Comparison of ENCODE assay signal across 13 cellular contexts in the genomic region with DNA sequence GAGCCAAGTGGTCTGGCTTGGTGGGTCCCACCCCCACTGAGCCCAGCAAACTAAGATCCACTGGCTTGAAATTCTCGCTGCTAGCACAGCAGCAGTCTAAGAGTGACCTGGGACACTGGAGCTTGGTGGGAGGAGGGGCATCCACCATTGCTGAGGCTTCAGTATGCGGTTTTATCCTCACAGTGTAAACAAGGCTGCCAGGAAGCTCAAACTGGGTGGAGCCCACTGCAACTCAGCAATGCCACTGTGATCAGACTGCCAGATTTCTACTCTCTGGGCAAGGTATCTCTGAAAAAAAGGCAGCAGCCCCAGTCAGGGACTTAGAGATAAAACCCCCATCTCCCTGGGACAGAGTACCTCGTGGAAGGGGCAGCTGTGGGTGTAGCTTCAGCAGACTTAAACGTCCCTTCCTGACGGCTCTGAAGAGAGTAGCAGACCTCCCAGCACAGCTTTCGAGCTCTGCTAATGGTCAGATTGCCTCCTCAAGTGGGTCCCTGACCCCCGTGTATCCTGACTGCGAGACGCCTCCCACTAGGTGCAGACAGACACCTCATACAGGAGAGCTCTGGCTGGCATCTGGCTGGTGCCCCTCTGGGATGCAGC. TPM values are rescaled to one million over a fixed set of nuclear protein-coding genes. Genes with fewer than 3 reads are reported as not detected.
DNase-seq lines count a peak whose midpoint lies in the region; ATAC-seq and TF ChIP-seq lines count a peak whose summit lies in the region.
"Had no signal": no experiment of that assay in that cellular context is flagged by ENCODE, and none has a peak within 500 bp of the region (broad histone marks: within the 10 kb centered on the region; RNA-seq: fewer than 3 reads in every experiment).

No MANE protein-coding gene starts in this region.

- in situ Hi-C loops in astrocyte of the spinal cord (cut with HindIII; ENCODE audit: low sequenced_read_pairs), result no loop called here

- peaks cover 0 to 23% (median 7%) of the 10 kb centered on the region in 9 donors for H3K9me3 Mint-ChIP-seq in naive thymus-derived CD8-positive, alpha-beta T cell

- DNase-seq in NCI-H2196 (lab: John Stamatoyannopoulos, UW; ENCODE audit: unreplicated experiment) (peak; percentile 22), NCI-H2196 treated with DMSO at 0.1 percent for 48 hours (lab: John Stamatoyannopoulos, UW; ENCODE audit: unreplicated experiment) (no peak), NCI-H526 treated with DMSO at 0.1 percent for 48 hours (lab: John Stamatoyannopoulos, UW) (peak; percentile 65), astrocyte of the spinal cord (ENCODE audit: low read depth, low spot score) (peak; percentile 34), NCI-H1105 treated with DMSO at 0.1 percent for 48 hours (lab: John Stamatoyannopoulos, UW) (no peak)
- peak in 2 of 10 donors; percentile 3 to 6 for DNase-seq in naive thymus-derived CD8-positive, alpha-beta T cell
- DNase-seq: effector CD8-positive, alpha-beta T cell; NCI-H1105 had no signal

- no peak overlapping the region for H3K4me3 ChIP-seq in astrocyte of the spinal cord (ENCODE audit: low read depth, low read length)

- no peak for TF ChIP-seq CTCF in astrocyte of the spinal cord (IDR thresholded peaks at IDR 0.05; ENCODE audit: low read depth, low read length)

- H3K27me3 Mint-ChIP-seq in naive thymus-derived CD8-positive, alpha-beta T cell, result peaks cover 0 to 17% (median 5%) of the 10 kb centered on the region in 5 donors

- H3K4me3 Mint-ChIP-seq in naive thymus-derived CD8-positive, alpha-beta T cell, result no peak overlapping the region
- H3K4me3 Mint-ChIP-seq: neural crest cell had no signal

- ATAC-seq in naive thymus-derived CD8-positive, alpha-beta T cell, result peak in 1 of 2 donors; percentile 35
- no peak for ATAC-seq in GM19452 (IDR thresholded peaks at IDR 0.05; ENCODE audit: unreplicated experiment)
- ATAC-seq in HG02981 (IDR thresholded peaks at IDR 0.05; ENCODE audit: unreplicated experiment), result no peak
- ATAC-seq: activated naive CD4-positive, alpha-beta T cell treated with anti-CD3 and anti-CD28 coated beads, Interleukin-2, amount 50 U/mL, for 72 hours; Panc1 had no signal

- peak overlapping the region in 6 of 10 donors; percentile 3 to 78 (median 44) for H3K27ac Mint-ChIP-seq in naive thymus-derived CD8-positive, alpha-beta T cell
- H3K27ac Mint-ChIP-seq: activated naive CD4-positive, alpha-beta T cell treated with anti-CD3 and anti-CD28 coated beads, Interleukin-2, amount 50 U/mL, for 72 hours had no signal

- no peaks in the 10 kb centered on the region for H3K36me3 Mint-ChIP-seq in naive thymus-derived CD8-positive, alpha-beta T cell

- POLR2A ChIA-PET in naive thymus-derived CD8-positive, alpha-beta T cell (lab: Charles Lee), result no interaction called here

- H3K4me1 Mint-ChIP-seq in naive thymus-derived CD8-positive, alpha-beta T cell, result no peaks in the 10 kb centered on the region
- H3K4me1 Mint-ChIP-seq: neural crest cell had no signal

RNA-seq across cellular contexts. Expression of a gene that starts 18.2 kb away (rescaled TPM):
- total RNA-seq in naive thymus-derived CD8-positive, alpha-beta T cell, result not detected
- polyA plus RNA-seq in naive thymus-derived CD8-positive, alpha-beta T cell, result not detected
- total RNA-seq: activated naive CD4-positive, alpha-beta T cell treated with anti-CD3 and anti-CD28 coated beads, Interleukin-2, amount 50 U/mL, for 72 hours had no signal

Comparison
In these comparisons a context has a peak if more than half of its experiments do, and no peak if none do; other contexts are left out.
1. DNase-seq: peak in NCI-H2196 (single experiment), NCI-H526 treated with DMSO at 0.1 percent for 48 hours (single experiment) and astrocyte of the spinal cord (single experiment); none in NCI-H2196 treated with DMSO at 0.1 percent for 48 hours (single experiment) and NCI-H1105 treated with DMSO at 0.1 percent for 48 hours (single experiment).